In the genomic region with DNA sequence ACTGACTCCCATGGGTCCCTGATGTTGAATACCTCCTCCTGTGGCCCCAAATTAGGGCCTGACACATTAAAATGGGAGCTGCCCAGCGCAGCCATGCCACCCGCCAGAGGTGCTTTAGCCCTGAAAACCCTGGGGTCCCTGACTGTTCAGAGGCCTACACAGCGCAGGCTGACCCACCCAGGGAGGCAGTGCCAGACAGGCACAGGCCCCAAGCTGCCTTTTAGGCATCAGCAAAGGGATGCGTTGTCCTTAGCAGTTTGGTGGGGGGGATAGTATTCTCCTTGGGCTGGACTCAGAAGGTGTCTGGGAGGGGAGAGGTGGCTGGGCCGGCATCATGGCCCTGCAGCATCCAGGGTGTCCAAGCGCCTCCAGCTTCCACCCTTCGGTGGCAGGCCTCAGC, we compare ENCODE assay signal across 1 cellular context.
TF ChIP-seq lines count a peak whose summit lies in the region.

No MANE protein-coding gene starts in this region.

TF ChIP-seq in H1, 55 proteins besides CTCF, POLR2A, EP300 and RAD21:
- TF ChIP-seq GABPA (IDR thresholded peaks at IDR 0.05; ENCODE audit: borderline replicate concordance, insufficient read depth, low read length) (no peak), MAFK (IDR thresholded peaks at IDR 0.05; ENCODE audit: low read depth, low read length) (no peak), TBP (IDR thresholded peaks at IDR 0.05; ENCODE audit: low read depth, low read length) (no peak), JUND (IDR thresholded peaks at IDR 0.05; ENCODE audit: low read length) (no peak)
- TF ChIP-seq, protein P1, sequence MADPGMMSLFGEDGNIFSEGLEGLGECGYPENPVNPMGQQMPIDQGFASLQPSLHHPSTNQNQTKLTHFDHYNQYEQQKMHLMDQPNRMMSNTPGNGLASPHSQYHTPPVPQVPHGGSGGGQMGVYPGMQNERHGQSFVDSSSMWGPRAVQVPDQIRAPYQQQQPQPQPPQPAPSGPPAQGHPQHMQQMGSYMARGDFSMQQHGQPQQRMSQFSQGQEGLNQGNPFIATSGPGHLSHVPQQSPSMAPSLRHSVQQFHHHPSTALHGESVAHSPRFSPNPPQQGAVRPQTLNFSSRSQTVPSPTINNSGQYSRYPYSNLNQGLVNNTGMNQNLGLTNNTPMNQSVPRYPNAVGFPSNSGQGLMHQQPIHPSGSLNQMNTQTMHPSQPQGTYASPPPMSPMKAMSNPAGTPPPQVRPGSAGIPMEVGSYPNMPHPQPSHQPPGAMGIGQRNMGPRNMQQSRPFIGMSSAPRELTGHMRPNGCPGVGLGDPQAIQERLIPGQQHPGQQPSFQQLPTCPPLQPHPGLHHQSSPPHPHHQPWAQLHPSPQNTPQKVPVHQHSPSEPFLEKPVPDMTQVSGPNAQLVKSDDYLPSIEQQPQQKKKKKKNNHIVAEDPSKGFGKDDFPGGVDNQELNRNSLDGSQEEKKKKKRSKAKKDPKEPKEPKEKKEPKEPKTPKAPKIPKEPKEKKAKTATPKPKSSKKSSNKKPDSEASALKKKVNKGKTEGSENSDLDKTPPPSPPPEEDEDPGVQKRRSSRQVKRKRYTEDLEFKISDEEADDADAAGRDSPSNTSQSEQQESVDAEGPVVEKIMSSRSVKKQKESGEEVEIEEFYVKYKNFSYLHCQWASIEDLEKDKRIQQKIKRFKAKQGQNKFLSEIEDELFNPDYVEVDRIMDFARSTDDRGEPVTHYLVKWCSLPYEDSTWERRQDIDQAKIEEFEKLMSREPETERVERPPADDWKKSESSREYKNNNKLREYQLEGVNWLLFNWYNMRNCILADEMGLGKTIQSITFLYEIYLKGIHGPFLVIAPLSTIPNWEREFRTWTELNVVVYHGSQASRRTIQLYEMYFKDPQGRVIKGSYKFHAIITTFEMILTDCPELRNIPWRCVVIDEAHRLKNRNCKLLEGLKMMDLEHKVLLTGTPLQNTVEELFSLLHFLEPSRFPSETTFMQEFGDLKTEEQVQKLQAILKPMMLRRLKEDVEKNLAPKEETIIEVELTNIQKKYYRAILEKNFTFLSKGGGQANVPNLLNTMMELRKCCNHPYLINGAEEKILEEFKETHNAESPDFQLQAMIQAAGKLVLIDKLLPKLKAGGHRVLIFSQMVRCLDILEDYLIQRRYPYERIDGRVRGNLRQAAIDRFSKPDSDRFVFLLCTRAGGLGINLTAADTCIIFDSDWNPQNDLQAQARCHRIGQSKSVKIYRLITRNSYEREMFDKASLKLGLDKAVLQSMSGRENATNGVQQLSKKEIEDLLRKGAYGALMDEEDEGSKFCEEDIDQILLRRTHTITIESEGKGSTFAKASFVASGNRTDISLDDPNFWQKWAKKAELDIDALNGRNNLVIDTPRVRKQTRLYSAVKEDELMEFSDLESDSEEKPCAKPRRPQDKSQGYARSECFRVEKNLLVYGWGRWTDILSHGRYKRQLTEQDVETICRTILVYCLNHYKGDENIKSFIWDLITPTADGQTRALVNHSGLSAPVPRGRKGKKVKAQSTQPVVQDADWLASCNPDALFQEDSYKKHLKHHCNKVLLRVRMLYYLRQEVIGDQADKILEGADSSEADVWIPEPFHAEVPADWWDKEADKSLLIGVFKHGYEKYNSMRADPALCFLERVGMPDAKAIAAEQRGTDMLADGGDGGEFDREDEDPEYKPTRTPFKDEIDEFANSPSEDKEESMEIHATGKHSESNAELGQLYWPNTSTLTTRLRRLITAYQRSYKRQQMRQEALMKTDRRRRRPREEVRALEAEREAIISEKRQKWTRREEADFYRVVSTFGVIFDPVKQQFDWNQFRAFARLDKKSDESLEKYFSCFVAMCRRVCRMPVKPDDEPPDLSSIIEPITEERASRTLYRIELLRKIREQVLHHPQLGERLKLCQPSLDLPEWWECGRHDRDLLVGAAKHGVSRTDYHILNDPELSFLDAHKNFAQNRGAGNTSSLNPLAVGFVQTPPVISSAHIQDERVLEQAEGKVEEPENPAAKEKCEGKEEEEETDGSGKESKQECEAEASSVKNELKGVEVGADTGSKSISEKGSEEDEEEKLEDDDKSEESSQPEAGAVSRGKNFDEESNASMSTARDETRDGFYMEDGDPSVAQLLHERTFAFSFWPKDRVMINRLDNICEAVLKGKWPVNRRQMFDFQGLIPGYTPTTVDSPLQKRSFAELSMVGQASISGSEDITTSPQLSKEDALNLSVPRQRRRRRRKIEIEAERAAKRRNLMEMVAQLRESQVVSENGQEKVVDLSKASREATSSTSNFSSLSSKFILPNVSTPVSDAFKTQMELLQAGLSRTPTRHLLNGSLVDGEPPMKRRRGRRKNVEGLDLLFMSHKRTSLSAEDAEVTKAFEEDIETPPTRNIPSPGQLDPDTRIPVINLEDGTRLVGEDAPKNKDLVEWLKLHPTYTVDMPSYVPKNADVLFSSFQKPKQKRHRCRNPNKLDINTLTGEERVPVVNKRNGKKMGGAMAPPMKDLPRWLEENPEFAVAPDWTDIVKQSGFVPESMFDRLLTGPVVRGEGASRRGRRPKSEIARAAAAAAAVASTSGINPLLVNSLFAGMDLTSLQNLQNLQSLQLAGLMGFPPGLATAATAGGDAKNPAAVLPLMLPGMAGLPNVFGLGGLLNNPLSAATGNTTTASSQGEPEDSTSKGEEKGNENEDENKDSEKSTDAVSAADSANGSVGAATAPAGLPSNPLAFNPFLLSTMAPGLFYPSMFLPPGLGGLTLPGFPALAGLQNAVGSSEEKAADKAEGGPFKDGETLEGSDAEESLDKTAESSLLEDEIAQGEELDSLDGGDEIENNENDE (IDR thresholded peaks at IDR 0.05; ENCODE audit: insufficient replicate concordance, low read length): no peak
